Comparison of ENCODE assay signal across 35 cellular contexts in the genomic region with DNA sequence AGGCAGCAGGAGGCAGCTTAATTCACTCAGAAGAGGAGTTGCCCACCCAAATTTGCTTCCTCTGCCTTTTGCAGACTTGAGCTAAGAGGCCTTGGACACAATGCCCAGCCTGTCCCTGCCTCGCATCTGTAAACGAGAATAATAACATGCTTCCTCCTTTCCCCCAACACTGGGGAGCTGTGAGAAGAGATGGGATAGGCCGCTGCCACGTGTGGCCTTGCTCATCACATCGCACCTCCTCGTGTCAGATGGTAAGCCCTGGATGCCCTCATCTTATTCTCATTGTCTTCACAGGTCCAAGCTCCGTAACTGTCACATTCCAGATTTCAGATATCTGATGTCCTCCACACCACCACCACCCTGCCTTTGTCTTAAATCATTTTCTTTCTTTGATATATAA. TPM values are rescaled to one million over a fixed set of nuclear protein-coding genes. Genes with fewer than 3 reads are reported as not detected.
"Had no signal": no experiment of that assay in that cellular context is flagged by ENCODE, and none has a peak within 500 bp of the region (broad histone marks: within the 10 kb centered on the region; RNA-seq: fewer than 3 reads in every experiment).

No MANE protein-coding gene starts in this region.

- H3K4me3 Mint-ChIP-seq: activated CD4-positive, alpha-beta memory T cell treated with anti-CD3 and anti-CD28 coated beads for 36 hours; activated CD4-positive, alpha-beta T cell treated with anti-CD3 and anti-CD28 coated beads for 36 hours; activated CD4-positive, alpha-beta T cell treated with anti-CD3 and anti-CD28 coated beads, Interleukin-2, amount 10 ng/mL, durations not matched to agents 24 days and 14 days; activated CD8-positive, alpha-beta memory T cell treated with anti-CD3 and anti-CD28 coated beads, Interleukin-2, amount 10 ng/mL, durations not matched to agents 7 days and 5 days; activated CD8-positive, alpha-beta T cell treated with anti-CD3 and anti-CD28 coated beads, Interleukin-2, amount 10 ng/mL, durations not matched to agents 7 days and 5 days; activated naive CD4-positive, alpha-beta T cell treated with anti-CD3 and anti-CD28 coated beads, Interleukin-2, amount 10 ng/mL, durations not matched to agents 7 days and 5 days; activated naive CD8-positive, alpha-beta T cell treated with anti-CD3 and anti-CD28 coated beads, Interleukin-2, amount 10 ng/mL, durations not matched to agents 7 days and 5 days; activated T-cell treated with anti-CD3 and anti-CD28 coated beads, Interleukin-2, amount 50 U/mL, for 24 hours; activated T-cell treated with anti-CD3 and anti-CD28 coated beads, Interleukin-2, amount 50 U/mL, for 72 hours; dendritic cell treated with granulocyte-macrophage colony-stimulating factor and Interleukin-4, amounts not matched to agents 40 ng/mL and 50 ng/mL, for 4 days; endodermal cell; T-helper 17 cell; T-helper 2 cell treated with Interferon-gamma antibody and Interleukin-4, amounts not matched to agents 5 μg/mL and 100 μg/mL, for 36 hours had no signal

- H3K4me1 Mint-ChIP-seq: activated CD4-positive, alpha-beta T cell treated with anti-CD3 and anti-CD28 coated beads for 36 hours; activated CD4-positive, alpha-beta T cell treated with anti-CD3 and anti-CD28 coated beads, Interleukin-2, amount 10 ng/mL, durations not matched to agents 24 days and 14 days; activated CD8-positive, alpha-beta memory T cell treated with anti-CD3 and anti-CD28 coated beads, Interleukin-2, amount 10 ng/mL, durations not matched to agents 7 days and 5 days; endodermal cell had no signal

- FAIRE-seq: astrocyte, frontal cortex had no signal

- H3K4me3 ChIP-seq: coronary artery, dorsolateral prefrontal cortex had no signal

- H3K27ac Mint-ChIP-seq: activated CD4-positive, alpha-beta memory T cell treated with anti-CD3 and anti-CD28 coated beads for 36 hours; activated CD4-positive, alpha-beta T cell treated with anti-CD3 and anti-CD28 coated beads for 36 hours; activated CD4-positive, alpha-beta T cell treated with anti-CD3 and anti-CD28 coated beads, Interleukin-2, amount 10 ng/mL, durations not matched to agents 24 days and 14 days; activated CD8-positive, alpha-beta memory T cell treated with anti-CD3 and anti-CD28 coated beads, Interleukin-2, amount 10 ng/mL, durations not matched to agents 7 days and 5 days; activated CD8-positive, alpha-beta T cell treated with anti-CD3 and anti-CD28 coated beads, Interleukin-2, amount 10 ng/mL, durations not matched to agents 7 days and 5 days; activated naive CD4-positive, alpha-beta T cell treated with anti-CD3 and anti-CD28 coated beads, Interleukin-2, amount 10 ng/mL, durations not matched to agents 7 days and 5 days; activated naive CD8-positive, alpha-beta T cell treated with anti-CD3 and anti-CD28 coated beads, Interleukin-2, amount 10 ng/mL, durations not matched to agents 7 days and 5 days; activated T-cell treated with anti-CD3 and anti-CD28 coated beads, Interleukin-2, amount 50 U/mL, for 24 hours; activated T-cell treated with anti-CD3 and anti-CD28 coated beads, Interleukin-2, amount 50 U/mL, for 72 hours; dendritic cell treated with granulocyte-macrophage colony-stimulating factor and Interleukin-4, amounts not matched to agents 40 ng/mL and 50 ng/mL, for 4 days; endodermal cell; T-helper 17 cell; T-helper 2 cell treated with Interferon-gamma antibody and Interleukin-4, amounts not matched to agents 5 μg/mL and 100 μg/mL, for 36 hours had no signal

- H3K36me3 ChIP-seq: WERI-Rb-1 had no signal

- H3K36me3 Mint-ChIP-seq: activated CD4-positive, alpha-beta memory T cell treated with anti-CD3 and anti-CD28 coated beads for 36 hours; activated CD8-positive, alpha-beta memory T cell treated with anti-CD3 and anti-CD28 coated beads, Interleukin-2, amount 10 ng/mL, durations not matched to agents 7 days and 5 days; activated naive CD4-positive, alpha-beta T cell treated with anti-CD3 and anti-CD28 coated beads, Interleukin-2, amount 10 ng/mL, durations not matched to agents 7 days and 5 days; activated naive CD4-positive, alpha-beta T cell treated with anti-CD3 and anti-CD28 coated beads, Interleukin-2, amount 50 U/mL, for 72 hours; activated naive CD8-positive, alpha-beta T cell treated with anti-CD3 and anti-CD28 coated beads, Interleukin-2, amount 10 ng/mL, durations not matched to agents 7 days and 5 days had no signal

- ATAC-seq: activated CD4-positive, alpha-beta T cell treated with anti-CD3 and anti-CD28 coated beads for 36 hours; activated CD8-positive, alpha-beta memory T cell treated with anti-CD3 and anti-CD28 coated beads, Interleukin-2, amount 10 ng/mL, durations not matched to agents 7 days and 5 days; activated CD8-positive, alpha-beta T cell treated with anti-CD3 and anti-CD28 coated beads, Interleukin-2, amount 10 ng/mL, durations not matched to agents 7 days and 5 days; activated T-cell treated with anti-CD3 and anti-CD28 coated beads, Interleukin-2, amount 50 U/mL, for 72 hours; esophagus mucosa; T-helper 17 cell had no signal

- H3K9me3 Mint-ChIP-seq: activated CD4-positive, alpha-beta memory T cell treated with anti-CD3 and anti-CD28 coated beads for 36 hours; activated CD4-positive, alpha-beta T cell treated with anti-CD3 and anti-CD28 coated beads, Interleukin-2, amount 10 ng/mL, durations not matched to agents 24 days and 14 days; activated naive CD4-positive, alpha-beta T cell treated with anti-CD3 and anti-CD28 coated beads, Interleukin-2, amount 10 ng/mL, durations not matched to agents 7 days and 5 days; activated naive CD4-positive, alpha-beta T cell treated with anti-CD3 and anti-CD28 coated beads, Interleukin-2, amount 50 U/mL, for 72 hours; activated naive CD8-positive, alpha-beta T cell treated with anti-CD3 and anti-CD28 coated beads, Interleukin-2, amount 10 ng/mL, durations not matched to agents 7 days and 5 days; activated T-cell treated with anti-CD3 and anti-CD28 coated beads, Interleukin-2, amount 50 U/mL, for 24 hours; activated T-cell treated with anti-CD3 and anti-CD28 coated beads, Interleukin-2, amount 50 U/mL, for 72 hours; dendritic cell treated with granulocyte-macrophage colony-stimulating factor and Interleukin-4, amounts not matched to agents 40 ng/mL and 50 ng/mL, for 4 days; endodermal cell; T-helper 2 cell treated with Interferon-gamma antibody and Interleukin-4, amounts not matched to agents 5 μg/mL and 100 μg/mL, for 36 hours had no signal

- H3K27ac ChIP-seq: coronary artery, WERI-Rb-1 had no signal

- DNase-seq: activated CD4-positive, alpha-beta memory T cell treated with anti-CD3 and anti-CD28 coated beads for 36 hours; activated CD4-positive, alpha-beta T cell treated with anti-CD3 and anti-CD28 coated beads for 36 hours; activated CD4-positive, alpha-beta T cell treated with anti-CD3 and anti-CD28 coated beads, Interleukin-2, amount 10 ng/mL, durations not matched to agents 24 days and 14 days; activated CD4-positive, CD25-positive, alpha-beta regulatory T cell; activated CD4-positive, CD25-positive, alpha-beta regulatory T cell treated with anti-CD3 and anti-CD28 coated beads, Interleukin-2, amount 50 U/mL, for 72 hours; activated CD8-positive, alpha-beta memory T cell treated with anti-CD3 and anti-CD28 coated beads, Interleukin-2, amount 10 ng/mL, durations not matched to agents 7 days and 5 days; activated CD8-positive, alpha-beta memory T cell treated with anti-CD3 and anti-CD28 coated beads, Interleukin-2, amount 50 U/mL, for 48 hours; activated CD8-positive, alpha-beta T cell treated with anti-CD3 and anti-CD28 coated beads, Interleukin-2, amount 10 ng/mL, durations not matched to agents 7 days and 5 days; activated gamma-delta T cell; activated naive CD4-positive, alpha-beta T cell; activated naive CD4-positive, alpha-beta T cell treated with anti-CD3 and anti-CD28 coated beads, Interleukin-2, amount 10 ng/mL, durations not matched to agents 7 days and 5 days; activated naive CD8-positive, alpha-beta T cell treated with anti-CD3 and anti-CD28 coated beads, Interleukin-2, amount 10 ng/mL, durations not matched to agents 7 days and 5 days; activated T-cell treated with anti-CD3 and anti-CD28 coated beads for 4 hours; activated T-cell treated with anti-CD3 and anti-CD28 coated beads, Interleukin-2, amount 50 U/mL, for 24 hours; activated T-cell treated with anti-CD3 and anti-CD28 coated beads, Interleukin-2, amount 50 U/mL, for 72 hours; amniotic stem cell; anterior cingulate cortex; central memory CD4-positive, alpha-beta T cell; cerebellar nuclear complex; dorsolateral prefrontal cortex; effector memory CD4-positive, alpha-beta T cell; endodermal cell; foreskin fibroblast; T-helper 1 cell; T-helper 17 cell; T1000; WERI-Rb-1 had no signal

RNA-seq across cellular contexts. Expression of a gene that starts 13.1 kb away (rescaled TPM):
- total RNA-seq: activated CD8-positive, alpha-beta memory T cell treated with anti-CD3 and anti-CD28 coated beads for 36 hours; activated CD8-positive, alpha-beta memory T cell treated with anti-CD3 and anti-CD28 coated beads, Interleukin-2, amount 10 ng/mL, durations not matched to agents 7 days and 5 days; activated CD8-positive, alpha-beta T cell treated with anti-CD3 and anti-CD28 coated beads, Interleukin-2, amount 10 ng/mL, durations not matched to agents 7 days and 5 days; activated naive CD8-positive, alpha-beta T cell treated with anti-CD3 and anti-CD28 coated beads, Interleukin-2, amount 10 ng/mL, durations not matched to agents 7 days and 5 days had no signal
